In genomic region chr10:72011016-72011415, GRCh38 we compare ENCODE assay signal across 19 cellular contexts. TPM values are rescaled to one million over a fixed set of nuclear protein-coding genes. Genes with fewer than 3 reads are reported as not detected.
A peak's percentile ranks its signal among the peaks of the same experiment; 100 is the strongest.
DNase-seq lines count a peak whose midpoint lies in the region; ATAC-seq, FAIRE-seq and TF ChIP-seq lines count a peak whose summit lies in the region.
"Had no signal": no experiment of that assay in that cellular context is flagged by ENCODE, and none has a peak within 500 bp of the region (broad histone marks: within the 10 kb centered on the region; RNA-seq: fewer than 3 reads in every experiment).

No MANE protein-coding gene starts in this region.

- intact Hi-C loops in activated CD8-positive, alpha-beta T cell treated with anti-CD3 and anti-CD28 coated beads for 36 hours (cut with micrococcal nuclease), result no loop called here

- TF ChIP-seq CTCF in HEK293 (tag by site-specific recombination; IDR thresholded peaks at IDR 0.05) (no peak), bronchial epithelial cell (IDR thresholded peaks at IDR 0.05; ENCODE audit: insufficient read depth, low read length, severe bottlenecking) (no peak), nephron (IDR thresholded peaks at IDR 0.05; ENCODE audit: unreplicated experiment in 3 of 3) (no peak)
- TF ChIP-seq CTCF in activated CD8-positive, alpha-beta T cell treated with anti-CD3 and anti-CD28 coated beads for 36 hours (IDR thresholded peaks at IDR 0.05), result no peak

- peaks cover 4% of the 10 kb centered on the region; the same call in 1 of the 2 replicates for H3K4me1 ChIP-seq in HEK293 (ENCODE audit: control insufficient read depth, insufficient read depth, low read length)

- peaks cover 27% of the 10 kb centered on the region for H3K36me3 Mint-ChIP-seq in nephron (ENCODE audit: low read depth)
- no peaks in the 10 kb centered on the region for H3K36me3 Mint-ChIP-seq in activated CD8-positive, alpha-beta T cell treated with anti-CD3 and anti-CD28 coated beads for 36 hours (ENCODE audit: low read depth)
- H3K36me3 Mint-ChIP-seq: CD4-positive, alpha-beta memory T cell had no signal

- no peaks in the 10 kb centered on the region for H3K27me3 ChIP-seq in bronchial epithelial cell (ENCODE audit: control insufficient read depth, insufficient read depth, low read length)
- H3K27me3 ChIP-seq: adrenal gland had no signal

- DNase-seq in bronchial epithelial cell (ENCODE audit: low read depth), result no peak
- DNase-seq in substantia nigra (lab: John Stamatoyannopoulos, UW), result no peak
- DNase-seq in SKM-1 (lab: John Stamatoyannopoulos, UW; ENCODE audit: unreplicated experiment), result no peak
- DNase-seq in activated CD8-positive, alpha-beta T cell treated with anti-CD3 and anti-CD28 coated beads for 36 hours, result no peak
- DNase-seq: activated CD4-positive, alpha-beta T cell treated with anti-CD3 and anti-CD28 coated beads for 36 hours; activated effector memory CD4-positive, alpha-beta T cell treated with Interleukin-2 at 50 U/mL for 16 hours; adrenal gland; CD4-positive, alpha-beta memory T cell; DMS79; endodermal cell; NCI-H1417 treated with DMSO at 0.1 percent for 48 hours; NCI-H2171 treated with DMSO at 0.1 percent for 48 hours; NCI-H82; stimulated activated CD4-positive, alpha-beta T cell treated with anti-CD3 and anti-CD28 coated beads, Interleukin-2, amount 100 ng/mL, for 48 hours had no signal

- CTCF ChIA-PET in HEK293 (lab: Yijun Ruan, JAX), result interaction anchor here (1.0 kb wide), 1 partner anchor 115 kb away, joined by 3 read pairs; no protein-coding TSS in a partner anchor
- CTCF ChIA-PET in activated CD8-positive, alpha-beta T cell treated with anti-CD3 and anti-CD28 coated beads for 36 hours (lab: Charles Lee), result interaction anchor here (1.8 kb wide), 1 partner anchor 38 kb away, joined by 6 read pairs; no protein-coding TSS in a partner anchor

- FAIRE-seq in bronchial epithelial cell (lab: Jason Lieb, UNC), result peak; percentile 18

- no peak overlapping the region for H3K27ac ChIP-seq in HEK293 (ENCODE audit: extremely low read depth, low read depth, low read length)
- peak overlapping the region; percentile 98 for H3K27ac ChIP-seq in substantia nigra (ENCODE audit: low read depth, low read length, poor library complexity, severe bottlenecking)

- H3K4me3 ChIP-seq in HEK293 (ENCODE audit: low read depth, low read length), result no peak overlapping the region
- H3K4me3 ChIP-seq in bronchial epithelial cell (ENCODE audit: low read depth, low read length), result no peak overlapping the region
- H3K4me3 ChIP-seq: adrenal gland had no signal

- ATAC-seq in GM21529 (IDR thresholded peaks at IDR 0.05; ENCODE audit: unreplicated experiment), result no peak
- no peak for ATAC-seq in activated CD8-positive, alpha-beta T cell treated with anti-CD3 and anti-CD28 coated beads for 36 hours
- no peak for ATAC-seq in HG02678 (IDR thresholded peaks at IDR 0.05; ENCODE audit: unreplicated experiment)
- ATAC-seq: activated CD4-positive, alpha-beta T cell treated with anti-CD3 and anti-CD28 coated beads for 36 hours; Panc1 had no signal

- H3K9me3 ChIP-seq in HEK293 (ENCODE audit: control insufficient read depth, insufficient read depth, low read depth, low read length), result no peaks in the 10 kb centered on the region
- H3K9me3 ChIP-seq: adrenal gland had no signal

- POLR2A ChIA-PET in HEK293 (lab: Yijun Ruan, JAX), result no interaction called here
- POLR2A ChIA-PET in activated CD8-positive, alpha-beta T cell treated with anti-CD3 and anti-CD28 coated beads for 36 hours (lab: Charles Lee), result no interaction called here

- H3K4me1 Mint-ChIP-seq in nephron, result peaks cover 71% of the 10 kb centered on the region
- no peaks in the 10 kb centered on the region for H3K4me1 Mint-ChIP-seq in activated CD8-positive, alpha-beta T cell treated with anti-CD3 and anti-CD28 coated beads for 36 hours (ENCODE audit: low read depth)
- H3K4me1 Mint-ChIP-seq: activated CD4-positive, alpha-beta T cell treated with anti-CD3 and anti-CD28 coated beads for 36 hours; CD4-positive, alpha-beta memory T cell had no signal

- H3K36me3 ChIP-seq in HEK293 (ENCODE audit: control insufficient read depth in 2 of 2, insufficient read depth in 1 of 2, low read length in 2 of 2) (peaks cover 0 to 40% of the 10 kb centered on the region in 2 experiments; a peak in 1 of 3 replicates), bronchial epithelial cell (ENCODE audit: control insufficient read depth, insufficient read depth, low read length) (peaks cover 5% of the 10 kb centered on the region)

- H3K4me3 Mint-ChIP-seq in nephron, result no peak overlapping the region
- no peak overlapping the region for H3K4me3 Mint-ChIP-seq in activated CD8-positive, alpha-beta T cell treated with anti-CD3 and anti-CD28 coated beads for 36 hours
- H3K4me3 Mint-ChIP-seq: activated CD4-positive, alpha-beta T cell treated with anti-CD3 and anti-CD28 coated beads for 36 hours; CD4-positive, alpha-beta memory T cell; endodermal cell had no signal

- peak overlapping the region; percentile 49 to 100 (median 99) for H3K27ac Mint-ChIP-seq in nephron
- no peak overlapping the region for H3K27ac Mint-ChIP-seq in activated CD8-positive, alpha-beta T cell treated with anti-CD3 and anti-CD28 coated beads for 36 hours
- H3K27ac Mint-ChIP-seq: activated CD4-positive, alpha-beta T cell treated with anti-CD3 and anti-CD28 coated beads for 36 hours; CD4-positive, alpha-beta memory T cell; endodermal cell had no signal

- H3K9me3 Mint-ChIP-seq in nephron, result no peaks in the 10 kb centered on the region
- H3K9me3 Mint-ChIP-seq in activated CD8-positive, alpha-beta T cell treated with anti-CD3 and anti-CD28 coated beads for 36 hours, result no peaks in the 10 kb centered on the region
- H3K9me3 Mint-ChIP-seq: CD4-positive, alpha-beta memory T cell; endodermal cell had no signal

- H3K27me3 Mint-ChIP-seq in nephron (ENCODE audit: low read depth), result no peaks in the 10 kb centered on the region
- no peaks in the 10 kb centered on the region for H3K27me3 Mint-ChIP-seq in activated CD8-positive, alpha-beta T cell treated with anti-CD3 and anti-CD28 coated beads for 36 hours
- H3K27me3 Mint-ChIP-seq: activated CD4-positive, alpha-beta T cell treated with anti-CD3 and anti-CD28 coated beads for 36 hours; CD4-positive, alpha-beta memory T cell had no signal

TF ChIP-seq in HEK293, 187 proteins besides CTCF, POLR2A, EP300 and RAD21:
- TF ChIP-seq ZNF664 (tag by site-specific recombination; IDR thresholded peaks at IDR 0.05), result 0 out of 2 replicates have a peak, but pooled peaks have one; percentile 29
- TF ChIP-seq ZNF16 (tag by site-specific recombination; IDR thresholded peaks at IDR 0.05; ENCODE audit: low read depth), result no peak
- no peak for TF ChIP-seq OSR2 (tag by site-specific recombination; IDR thresholded peaks at IDR 0.05)
TF ChIP-seq in HEK293: peak in this region for 1.

RNA-seq across cellular contexts. Expression of gene CHST3, which starts 46.8 kb away (rescaled TPM):
- total RNA-seq in bronchial epithelial cell, result 11.4 and 16.6 TPM in 2 replicates
- total RNA-seq in activated CD8-positive, alpha-beta T cell treated with anti-CD3 and anti-CD28 coated beads for 36 hours, result under 1 TPM; 0.20 to 0.36 TPM
- total RNA-seq: CD4-positive, alpha-beta memory T cell had no signal
